In the genomic region with DNA sequence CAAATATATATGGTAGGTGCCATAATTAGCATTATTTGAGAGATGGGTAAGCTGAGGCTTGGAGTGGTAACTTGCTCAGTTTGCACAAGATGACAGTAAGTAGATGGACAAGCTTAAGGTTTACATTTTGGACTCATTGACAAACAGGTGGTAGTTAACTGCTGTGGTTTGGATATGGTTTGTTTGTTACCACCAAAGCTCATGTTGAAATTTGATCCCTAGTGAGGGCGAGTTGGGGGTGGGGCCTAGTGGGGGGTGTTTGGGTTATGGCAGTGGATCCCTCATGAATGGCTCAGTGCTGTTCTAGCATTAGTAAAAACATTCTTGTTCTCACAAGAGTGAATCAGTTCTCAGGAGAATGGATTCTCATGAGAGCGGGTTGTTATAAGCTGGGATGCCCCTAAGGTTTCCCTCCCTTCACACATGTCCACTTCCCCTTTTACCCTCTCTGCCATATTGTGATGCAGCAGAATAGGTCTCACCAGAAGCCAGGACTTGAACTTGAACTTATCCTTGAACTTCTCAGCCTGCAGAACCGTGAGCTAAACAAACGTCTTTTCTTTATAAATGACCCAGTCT, we compare ENCODE assay signal across 27 cellular contexts. TPM values are rescaled to one million over a fixed set of nuclear protein-coding genes. Genes with fewer than 3 reads are reported as not detected.
DNase-seq lines count a peak whose midpoint lies in the region; ATAC-seq and TF ChIP-seq lines count a peak whose summit lies in the region.
"Had no signal": no experiment of that assay in that cellular context is flagged by ENCODE, and none has a peak within 500 bp of the region (broad histone marks: within the 10 kb centered on the region; RNA-seq: fewer than 3 reads in every experiment).

No MANE protein-coding gene starts in this region.

- H3K36me3 ChIP-seq in DND-41 (ENCODE audit: insufficient read depth, low read length) (no peaks in the 10 kb centered on the region), PC-3 (ENCODE audit: low read depth, low read length) (no peaks in the 10 kb centered on the region)
- H3K36me3 ChIP-seq: ascending aorta, left ventricle myocardium inferior, Peyer's patch, SJSA1, tibial artery had no signal

- DNase-seq in DND-41 (peak; percentile 60), NCI-H1105 (lab: John Stamatoyannopoulos, UW) (peak; percentile 42), PC-3 (peak; percentile 13), COR-L47 (lab: John Stamatoyannopoulos, UW) (no peak), Calu3 (no peak)
- DNase-seq in activated CD8-positive, alpha-beta T cell treated with anti-CD3 and anti-CD28 coated beads for 36 hours: no peak
- DNase-seq: activated CD8-positive, alpha-beta memory T cell treated with anti-CD3 and anti-CD28 coated beads, Interleukin-2, amount 50 U/mL, for 4 hours; DMS 273 treated with DMSO at 0.1 percent for 48 hours; foreskin melanocyte; GDM1; left ventricle myocardium inferior; NCI-H2029 treated with DMSO at 0.1 percent for 48 hours; NCI-H524 treated with DMSO at 0.1 percent for 48 hours; Peyer's patch; stimulated activated CD4-positive, alpha-beta T cell treated with anti-CD3 and anti-CD28 coated beads, Interleukin-4, amount 100 ng/mL, for 24 hours; T-helper 2 cell; tibial artery had no signal

- no peak overlapping the region for H3K4me3 Mint-ChIP-seq in Calu3 (ENCODE audit: low read depth, unreplicated experiment)
- H3K4me3 Mint-ChIP-seq in activated CD8-positive, alpha-beta T cell treated with anti-CD3 and anti-CD28 coated beads for 36 hours: no peak overlapping the region
- H3K4me3 Mint-ChIP-seq: activated naive CD8-positive, alpha-beta T cell; activated T-helper 17 cell treated with anti-CD3 and anti-CD28 coated beads, Interleukin-2, amount 50 U/mL, for 72 hours; central memory CD8-positive, alpha-beta T cell; natural killer cell treated with Interleukin-12 subunit alpha and Interleukin-12 subunit beta and Interleukin-15 and Interleukin-18, amount 100 ng/mL, for 72 hours; stimulated activated naive CD8-positive, alpha-beta T cell treated with anti-CD3 and anti-CD28 coated beads, Interleukin-15, Interleukin-2, amounts not matched to agents 100 ng/mL and 50 ng/mL, for 24 hours had no signal

- no peaks in the 10 kb centered on the region for H3K4me1 Mint-ChIP-seq in Calu3 (ENCODE audit: low read depth, unreplicated experiment)
- H3K4me1 Mint-ChIP-seq in activated CD8-positive, alpha-beta T cell treated with anti-CD3 and anti-CD28 coated beads for 36 hours (ENCODE audit: low read depth): peaks cover 6% of the 10 kb centered on the region
- H3K4me1 Mint-ChIP-seq: central memory CD8-positive, alpha-beta T cell had no signal

- intact Hi-C loops in PC-3 (cut with micrococcal nuclease) (no loop called here), Calu3 (cut with micrococcal nuclease; ENCODE audit: unreplicated experiment) (no loop called here)
- intact Hi-C loops in activated CD8-positive, alpha-beta T cell treated with anti-CD3 and anti-CD28 coated beads for 36 hours (cut with micrococcal nuclease): no loop called here

- H3K4me3 ChIP-seq in DND-41 (ENCODE audit: low read depth in 1 of 2, low read length in 2 of 2): no peak overlapping the region
- H3K4me3 ChIP-seq in PC-3 (ENCODE audit: low read length): no peak overlapping the region
- H3K4me3 ChIP-seq: ascending aorta, left ventricle myocardium inferior, Peyer's patch, SJSA1, tibial artery had no signal

- no peak overlapping the region for H3K4me2 ChIP-seq in DND-41 (ENCODE audit: insufficient read depth, low read length)
- no peak overlapping the region for H3K4me2 ChIP-seq in PC-3 (ENCODE audit: low read length)

- peak; percentile 87 for ATAC-seq in DND-41 (ENCODE audit: insufficient read depth, low read depth)
- peak; percentile 53 for ATAC-seq in GM18868 (IDR thresholded peaks at IDR 0.05; ENCODE audit: unreplicated experiment)
- ATAC-seq in PC-3: no peak
- ATAC-seq in HG03442 (IDR thresholded peaks at IDR 0.05; ENCODE audit: unreplicated experiment): no peak
- no peak for ATAC-seq in activated CD8-positive, alpha-beta T cell treated with anti-CD3 and anti-CD28 coated beads for 36 hours
- ATAC-seq: activated T-helper 17 cell treated with anti-CD3 and anti-CD28 coated beads, Interleukin-2, amount 50 U/mL, for 72 hours; natural killer cell treated with Interleukin-12 subunit alpha and Interleukin-12 subunit beta and Interleukin-15 and Interleukin-18, amount 100 ng/mL, for 72 hours had no signal

- BruUV-seq in PC-3 (replicated peaks; lab: Mats Ljungman, UMichigan) (no TSS peak), Calu3 (replicated peaks; lab: Mats Ljungman, UMichigan) (no TSS peak)

- no peaks in the 10 kb centered on the region for H3K27me3 Mint-ChIP-seq in Calu3 (ENCODE audit: unreplicated experiment)
- peaks cover 59% of the 10 kb centered on the region for H3K27me3 Mint-ChIP-seq in activated CD8-positive, alpha-beta T cell treated with anti-CD3 and anti-CD28 coated beads for 36 hours

- H3K9me3 Mint-ChIP-seq in Calu3 (ENCODE audit: low read depth, unreplicated experiment): no peaks in the 10 kb centered on the region
- no peaks in the 10 kb centered on the region for H3K9me3 Mint-ChIP-seq in activated CD8-positive, alpha-beta T cell treated with anti-CD3 and anti-CD28 coated beads for 36 hours
- H3K9me3 Mint-ChIP-seq: activated T-helper 17 cell treated with anti-CD3 and anti-CD28 coated beads, Interleukin-2, amount 50 U/mL, for 72 hours; central memory CD8-positive, alpha-beta T cell; natural killer cell treated with Interleukin-12 subunit alpha and Interleukin-12 subunit beta and Interleukin-15 and Interleukin-18, amount 100 ng/mL, for 72 hours; stimulated activated naive CD8-positive, alpha-beta T cell treated with anti-CD3 and anti-CD28 coated beads, Interleukin-15, Interleukin-2, amounts not matched to agents 100 ng/mL and 50 ng/mL, for 24 hours had no signal

- H3K4me1 ChIP-seq in DND-41 (ENCODE audit: insufficient read depth, low read length) (peaks cover 17% of the 10 kb centered on the region), PC-3 (ENCODE audit: insufficient read depth, low read length) (no peaks in the 10 kb centered on the region)
- H3K4me1 ChIP-seq: ascending aorta had no signal

- H2AFZ ChIP-seq in DND-41 (ENCODE audit: low read depth, low read length) (peak overlapping the region; percentile 60; the same call in 1 of the 2 replicates), PC-3 (ENCODE audit: low read length) (no peak overlapping the region)

- H3K9ac ChIP-seq in DND-41 (ENCODE audit: low read depth, low read length) (no peak overlapping the region), PC-3 (ENCODE audit: low read length) (no peak overlapping the region)

- H3F3A ChIP-seq in PC-3 (ENCODE audit: low read length, unreplicated experiment): no peaks in the 10 kb centered on the region

- CTCF ChIA-PET in PC-3 (lab: Charles Lee) (no interaction called here), Calu3 (lab: Charles Lee) (interaction anchor here (0.6 to 0.9 kb wide), 3 partner anchors 28 to 1676 kb away, joined by 3 to 5 read pairs (median 3); no protein-coding TSS in a partner anchor)
- CTCF ChIA-PET in activated CD8-positive, alpha-beta T cell treated with anti-CD3 and anti-CD28 coated beads for 36 hours (lab: Charles Lee): interaction anchor here (0.9 to 1.7 kb wide), 3 partner anchors 11 to 656 kb away, joined by 3 to 5 read pairs (median 4); a partner anchor contains a TSS

- no peak overlapping the region for H3K27ac Mint-ChIP-seq in Calu3 (ENCODE audit: unreplicated experiment)
- H3K27ac Mint-ChIP-seq in activated CD8-positive, alpha-beta T cell treated with anti-CD3 and anti-CD28 coated beads for 36 hours: no peak overlapping the region
- H3K27ac Mint-ChIP-seq: activated naive CD8-positive, alpha-beta T cell; activated T-helper 17 cell treated with anti-CD3 and anti-CD28 coated beads, Interleukin-2, amount 50 U/mL, for 72 hours; natural killer cell treated with Interleukin-12 subunit alpha and Interleukin-12 subunit beta and Interleukin-15 and Interleukin-18, amount 100 ng/mL, for 72 hours; stimulated activated naive CD8-positive, alpha-beta T cell treated with anti-CD3 and anti-CD28 coated beads, Interleukin-15, Interleukin-2, amounts not matched to agents 100 ng/mL and 50 ng/mL, for 24 hours had no signal

- TF ChIP-seq CTCF in DND-41 (IDR thresholded peaks at IDR 0.05; ENCODE audit: borderline replicate concordance, extremely low read depth, low read length, poor library complexity, severe bottlenecking): no peak
- TF ChIP-seq CTCF in PC-3 (conservative IDR thresholded peaks at IDR 0.05; ENCODE audit: low read depth, low read length): no peak
- TF ChIP-seq CTCF in Calu3 (IDR thresholded peaks at IDR 0.05; ENCODE audit: unreplicated experiment): no peak
- no peak for TF ChIP-seq CTCF in activated CD8-positive, alpha-beta T cell treated with anti-CD3 and anti-CD28 coated beads for 36 hours (IDR thresholded peaks at IDR 0.05)

- H3K27me3 ChIP-seq in DND-41 (ENCODE audit: insufficient read depth, low read length, poor library complexity) (no peaks in the 10 kb centered on the region), PC-3 (ENCODE audit: low read length) (no peaks in the 10 kb centered on the region)
- H3K27me3 ChIP-seq: ascending aorta, tibial artery had no signal

- POLR2A ChIA-PET in PC-3 (lab: Charles Lee; ENCODE audit: unreplicated experiment): interaction anchor here (0.5 kb wide), 1 partner anchor 69 kb away, joined by 3 read pairs; no protein-coding TSS in a partner anchor
- POLR2A ChIA-PET in activated CD8-positive, alpha-beta T cell treated with anti-CD3 and anti-CD28 coated beads for 36 hours (lab: Charles Lee): no interaction called here

- H3K9me2 ChIP-seq in PC-3 (replicated peaks; ENCODE audit: low read length): no peaks in the 10 kb centered on the region

- H3K27ac ChIP-seq in DND-41 (ENCODE audit: low read length) (peak overlapping the region; percentile 57), PC-3 (ENCODE audit: low read length) (no peak overlapping the region)
- H3K27ac ChIP-seq: ascending aorta, C4-2B, left ventricle myocardium inferior, Peyer's patch, SJSA1, tibial artery had no signal

- H4K20me1 ChIP-seq in DND-41 (ENCODE audit: insufficient read depth, low read length): no peaks in the 10 kb centered on the region
- H4K20me1 ChIP-seq in PC-3 (ENCODE audit: low read length): no peaks in the 10 kb centered on the region

- H3K9me3 ChIP-seq in DND-41 (ENCODE audit: insufficient read depth, low read length, severe bottlenecking) (no peaks in the 10 kb centered on the region), PC-3 (ENCODE audit: low read length) (no peaks in the 10 kb centered on the region)
- H3K9me3 ChIP-seq: ascending aorta, left ventricle myocardium inferior, Peyer's patch, SJSA1, tibial artery had no signal

- H3K79me2 ChIP-seq in DND-41 (ENCODE audit: insufficient read depth, low read length) (no peaks in the 10 kb centered on the region), PC-3 (ENCODE audit: low read length) (no peaks in the 10 kb centered on the region)

- no peaks in the 10 kb centered on the region for H3K36me3 Mint-ChIP-seq in Calu3 (ENCODE audit: insufficient read depth, unreplicated experiment)
- no peaks in the 10 kb centered on the region for H3K36me3 Mint-ChIP-seq in activated CD8-positive, alpha-beta T cell treated with anti-CD3 and anti-CD28 coated beads for 36 hours (ENCODE audit: low read depth)
- H3K36me3 Mint-ChIP-seq: natural killer cell treated with Interleukin-12 subunit alpha and Interleukin-12 subunit beta and Interleukin-15 and Interleukin-18, amount 100 ng/mL, for 72 hours had no signal

RNA-seq across cellular contexts. Expression of a gene that starts 6.6 kb away (rescaled TPM):
- not detected in 2 replicates for total RNA-seq in PC-3 (2014; rRNA removed)
- total RNA-seq in Calu3 (2022): 1.8 and 3.0 TPM in 2 replicates
- total RNA-seq in activated CD8-positive, alpha-beta T cell treated with anti-CD3 and anti-CD28 coated beads for 36 hours: not detected
- total RNA-seq: activated T-helper 17 cell treated with anti-CD3 and anti-CD28 coated beads, Interleukin-2, amount 50 U/mL, for 72 hours; natural killer cell treated with Interleukin-12 subunit alpha and Interleukin-12 subunit beta and Interleukin-15 and Interleukin-18, amount 100 ng/mL, for 72 hours had no signal

Comparison
In these comparisons a context has a peak if more than half of its experiments do, and no peak if none do; other contexts are left out.
1. ATAC-seq: peak in DND-41 (single experiment) and GM18868 (single experiment); none in PC-3 (single experiment), HG03442 (single experiment) and activated CD8-positive, alpha-beta T cell treated with anti-CD3 and anti-CD28 coated beads for 36 hours (single experiment).
2. DNase-seq: peak in DND-41 (single experiment), NCI-H1105 (single experiment) and PC-3 (single experiment); none in COR-L47 (single experiment), Calu3 (single experiment) and activated CD8-positive, alpha-beta T cell treated with anti-CD3 and anti-CD28 coated beads for 36 hours (single experiment).